25 cellular contexts compared by ENCODE assay signal in genomic region chr14:100989924-100990323, GRCh38.
"Had no signal": no experiment of that assay in that cellular context is flagged by ENCODE, and none has a peak within 500 bp of the region (broad histone marks: within the 10 kb centered on the region; RNA-seq: fewer than 3 reads in every experiment).

No MANE protein-coding gene starts in this region.

- H3K27ac Mint-ChIP-seq: activated CD4-positive, alpha-beta memory T cell treated with anti-CD3 and anti-CD28 coated beads for 36 hours; activated CD4-positive, alpha-beta T cell treated with anti-CD3 and anti-CD28 coated beads for 36 hours; activated CD8-positive, alpha-beta memory T cell treated with anti-CD3 and anti-CD28 coated beads, Interleukin-2, amount 10 ng/mL, durations not matched to agents 7 days and 5 days; activated T-cell treated with anti-CD3 and anti-CD28 coated beads, Interleukin-2, amount 50 U/mL, for 24 hours; immature natural killer cell; memory B cell; naive thymus-derived CD8-positive, alpha-beta T cell had no signal

- ATAC-seq: activated CD4-positive, alpha-beta T cell treated with anti-CD3 and anti-CD28 coated beads for 36 hours; activated CD8-positive, alpha-beta memory T cell treated with anti-CD3 and anti-CD28 coated beads, Interleukin-2, amount 10 ng/mL, durations not matched to agents 7 days and 5 days; body of pancreas; gastrocnemius medialis; heart left ventricle; mucosa of descending colon; naive thymus-derived CD8-positive, alpha-beta T cell had no signal

- H3K9me3 ChIP-seq: body of pancreas, gastrocnemius medialis, heart left ventricle, left ventricle myocardium inferior, mucosa of descending colon, transverse colon had no signal

- H3K27me3 Mint-ChIP-seq: activated CD8-positive, alpha-beta memory T cell treated with anti-CD3 and anti-CD28 coated beads, Interleukin-2, amount 10 ng/mL, durations not matched to agents 7 days and 5 days had no signal

- H3K27me3 ChIP-seq: body of pancreas, gastrocnemius medialis, heart left ventricle, transverse colon had no signal

- H3K27ac ChIP-seq: body of pancreas, gastrocnemius medialis, heart left ventricle, left ventricle myocardium inferior, neutrophil, skin epidermis, transverse colon, WERI-Rb-1 had no signal

- H3K36me3 ChIP-seq: gastrocnemius medialis, heart left ventricle, left ventricle myocardium inferior, neutrophil, transverse colon, WERI-Rb-1 had no signal

- H3K9me3 Mint-ChIP-seq: activated CD4-positive, alpha-beta memory T cell treated with anti-CD3 and anti-CD28 coated beads for 36 hours; activated T-cell treated with anti-CD3 and anti-CD28 coated beads, Interleukin-2, amount 50 U/mL, for 24 hours; immature natural killer cell; naive thymus-derived CD8-positive, alpha-beta T cell had no signal

- H3K4me3 Mint-ChIP-seq: activated CD4-positive, alpha-beta memory T cell treated with anti-CD3 and anti-CD28 coated beads for 36 hours; activated CD4-positive, alpha-beta T cell treated with anti-CD3 and anti-CD28 coated beads for 36 hours; activated CD8-positive, alpha-beta memory T cell treated with anti-CD3 and anti-CD28 coated beads, Interleukin-2, amount 10 ng/mL, durations not matched to agents 7 days and 5 days; activated T-cell treated with anti-CD3 and anti-CD28 coated beads, Interleukin-2, amount 50 U/mL, for 24 hours; immature natural killer cell; memory B cell; naive thymus-derived CD8-positive, alpha-beta T cell had no signal

- H3K4me1 Mint-ChIP-seq: activated CD4-positive, alpha-beta T cell treated with anti-CD3 and anti-CD28 coated beads for 36 hours; activated CD8-positive, alpha-beta memory T cell treated with anti-CD3 and anti-CD28 coated beads, Interleukin-2, amount 10 ng/mL, durations not matched to agents 7 days and 5 days; immature natural killer cell; memory B cell; naive thymus-derived CD8-positive, alpha-beta T cell had no signal

- H3K36me3 Mint-ChIP-seq: activated CD4-positive, alpha-beta memory T cell treated with anti-CD3 and anti-CD28 coated beads for 36 hours; activated CD8-positive, alpha-beta memory T cell treated with anti-CD3 and anti-CD28 coated beads, Interleukin-2, amount 10 ng/mL, durations not matched to agents 7 days and 5 days; immature natural killer cell; memory B cell; naive thymus-derived CD8-positive, alpha-beta T cell had no signal

- H3K4me1 ChIP-seq: body of pancreas, gastrocnemius medialis, heart left ventricle, left ventricle myocardium inferior, transverse colon had no signal

- H3K4me3 ChIP-seq: body of pancreas, gastrocnemius medialis, heart left ventricle, left ventricle myocardium inferior, mucosa of descending colon, skin epidermis, transverse colon had no signal

- DNase-seq: activated CD4-positive, alpha-beta memory T cell treated with anti-CD3 and anti-CD28 coated beads for 36 hours; activated CD4-positive, alpha-beta T cell treated with anti-CD3 and anti-CD28 coated beads for 36 hours; activated CD8-positive, alpha-beta memory T cell treated with anti-CD3 and anti-CD28 coated beads, Interleukin-2, amount 10 ng/mL, durations not matched to agents 7 days and 5 days; activated effector memory CD4-positive, alpha-beta T cell treated with Interleukin-2 at 50 U/mL for 16 hours; activated naive CD4-positive, alpha-beta T cell treated with anti-CD3 and anti-CD28 coated beads, Interleukin-2, amount 50 U/mL, for 16 hours; activated T-cell treated with anti-CD3 and anti-CD28 coated beads, Interleukin-2, amount 50 U/mL, for 24 hours; body of pancreas; effector CD8-positive, alpha-beta T cell; gastrocnemius medialis; heart left ventricle; immature natural killer cell; left ventricle myocardium inferior; mucosa of descending colon; naive thymus-derived CD8-positive, alpha-beta T cell; posterior cingulate gyrus; stimulated activated CD4-positive, alpha-beta T cell treated with anti-CD3 and anti-CD28 coated beads, Interleukin-4, amount 100 ng/mL, for 24 hours; stimulated activated naive CD4-positive, alpha-beta T cell treated with Interleukin-2 at 50 U/mL for 16 hours; substantia nigra; T-helper 1 cell; T1000; transverse colon; WERI-Rb-1 had no signal
